ENCODE assay signal across 8 cellular contexts in the genomic region with DNA sequence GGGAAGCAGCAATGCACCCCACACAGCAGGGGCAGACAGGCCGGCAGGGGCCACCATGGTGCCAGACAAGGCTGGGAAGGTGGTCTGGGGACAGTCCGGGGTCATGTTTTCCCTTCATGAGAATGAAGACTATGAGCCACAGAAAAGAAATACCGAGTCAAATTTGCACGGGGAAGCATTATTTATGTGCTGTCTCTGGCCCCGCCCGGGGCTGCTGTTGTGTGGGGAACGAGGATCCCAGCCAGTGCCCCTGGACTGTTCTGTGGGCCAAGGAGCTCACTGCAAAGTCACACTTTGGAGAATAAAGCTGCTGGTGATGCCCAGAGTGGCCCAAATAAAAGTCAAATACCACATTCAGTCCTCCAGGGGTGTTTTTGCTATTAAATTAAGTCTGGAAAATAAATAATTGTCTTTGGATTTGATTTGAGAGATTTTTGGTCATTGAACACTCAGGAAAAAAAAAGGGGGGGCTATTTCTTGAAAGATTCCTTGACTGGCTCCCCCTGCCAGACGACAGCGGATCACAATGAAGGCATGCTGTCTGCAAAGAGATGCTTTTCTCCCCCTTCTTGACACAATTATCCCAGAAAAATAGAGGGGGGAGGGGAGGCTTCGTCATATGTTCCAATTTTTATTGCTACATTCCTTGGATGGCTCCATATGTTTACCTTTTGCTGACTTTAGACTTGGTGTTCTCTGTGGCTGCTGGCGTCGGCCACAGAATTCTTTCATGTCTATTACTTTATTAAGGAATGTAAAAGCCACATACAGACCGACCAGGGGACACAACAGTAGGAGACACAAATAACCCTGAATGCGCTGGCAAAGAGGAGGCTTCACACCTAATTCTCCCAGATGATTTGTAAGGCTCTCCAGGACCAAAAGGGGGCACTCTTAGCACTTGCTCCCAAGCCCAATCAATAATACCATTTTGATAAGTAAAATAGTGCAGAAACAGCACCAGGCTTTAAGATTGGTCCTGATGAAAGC. TPM values are rescaled to one million over a fixed set of nuclear protein-coding genes. Genes with fewer than 3 reads are reported as not detected.
DNase-seq lines count a peak whose midpoint lies in the region; ATAC-seq, FAIRE-seq and TF ChIP-seq lines count a peak whose summit lies in the region.

No MANE protein-coding gene starts in this region.

- H3K27me3 ChIP-seq in PC-3 (ENCODE audit: low read length) (peaks cover 31% of the 10 kb centered on the region), fibroblast of lung (ENCODE audit: control insufficient read depth, insufficient read depth, low read length) (no peaks in the 10 kb centered on the region), skeletal muscle satellite cell (ENCODE audit: control insufficient read depth, insufficient read depth, low read length) (no peaks in the 10 kb centered on the region), gastroesophageal sphincter (no peaks in the 10 kb centered on the region), vagina (no peaks in the 10 kb centered on the region)

- H3K27ac ChIP-seq in PC-3 (ENCODE audit: low read length) (no peak overlapping the region), fibroblast of lung (ENCODE audit: insufficient read depth, low read length) (no peak overlapping the region), gastroesophageal sphincter (no peak overlapping the region), vagina (no peak overlapping the region)

- intact Hi-C loops in PC-3 (cut with micrococcal nuclease): no loop called here
- intact Hi-C loops in vagina (cut with DNase I): no loop called here

- DNase-seq in AG20443 (ENCODE audit: low spot score): peak; percentile 63
- DNase-seq in H54 (ENCODE audit: insufficient read length, low spot score): no peak
- DNase-seq in PC-3: peak; percentile 39
- DNase-seq in fibroblast of lung (ENCODE audit: low read depth in 2 of 2): peak; percentile 61 to 68
- no peak for DNase-seq in vagina (ENCODE audit: extremely low spot score in 2 of 2)

- H4K20me1 ChIP-seq in PC-3 (ENCODE audit: low read length) (no peaks in the 10 kb centered on the region), fibroblast of lung (ENCODE audit: control insufficient read depth, extremely low read depth, insufficient read depth, low read length) (no peaks in the 10 kb centered on the region)

- no peak for TF ChIP-seq EP300 in gastroesophageal sphincter (IDR thresholded peaks at IDR 0.05)

- H3K4me3 ChIP-seq in PC-3 (ENCODE audit: low read length) (no peak overlapping the region), fibroblast of lung (replicated peaks in 1 of 4; ENCODE audit: control extremely low read depth in 1 of 4, insufficient read depth in 1 of 4, low read depth in 3 of 4, low read length in 4 of 4) (no peak overlapping the region), skeletal muscle satellite cell (ENCODE audit: low read length) (no peak overlapping the region), gastroesophageal sphincter (no peak overlapping the region), vagina (no peak overlapping the region)

- CTCF ChIA-PET in PC-3 (lab: Charles Lee): interaction anchor here (0.5 kb wide), 1 partner anchor 451 kb away, joined by 3 read pairs; no protein-coding TSS in a partner anchor

- POLR2A ChIA-PET in PC-3 (lab: Charles Lee; ENCODE audit: unreplicated experiment): no interaction called here

- TF ChIP-seq POLR2A in H54 (IDR thresholded peaks at IDR 0.05; ENCODE audit: low read depth, low read length) (no peak), gastroesophageal sphincter (IDR thresholded peaks at IDR 0.05) (no peak), vagina (IDR thresholded peaks at IDR 0.05) (no peak)

- H3K4me2 ChIP-seq in PC-3 (ENCODE audit: low read length) (no peak overlapping the region), fibroblast of lung (ENCODE audit: extremely low read depth, insufficient read depth, low read length) (no peak overlapping the region), skeletal muscle satellite cell (ENCODE audit: low read length) (peak overlapping the region; percentile 12)

- H3F3A ChIP-seq in PC-3 (ENCODE audit: low read length, unreplicated experiment): no peaks in the 10 kb centered on the region

- H3K9me2 ChIP-seq in PC-3 (replicated peaks; ENCODE audit: low read length): no peaks in the 10 kb centered on the region

- no peak overlapping the region for H2AFZ ChIP-seq in PC-3 (ENCODE audit: low read length)
- H2AFZ ChIP-seq in fibroblast of lung (ENCODE audit: low read length): no peak overlapping the region

- no peaks in the 10 kb centered on the region for H3K79me2 ChIP-seq in PC-3 (ENCODE audit: low read length)
- no peaks in the 10 kb centered on the region for H3K79me2 ChIP-seq in fibroblast of lung (ENCODE audit: control insufficient read depth, insufficient read depth, low read length)

- peak; percentile 33 for FAIRE-seq in H54 (lab: Jason Lieb, UNC)

- no TSS peak for BruUV-seq in PC-3 (replicated peaks; lab: Mats Ljungman, UMichigan)

- no peaks in the 10 kb centered on the region; the same call in 1 of the 2 replicates for H3K36me3 ChIP-seq in PC-3 (ENCODE audit: low read depth, low read length)
- no peaks in the 10 kb centered on the region for H3K36me3 ChIP-seq in fibroblast of lung (ENCODE audit: control insufficient read depth, insufficient read depth, low read length)
- no peaks in the 10 kb centered on the region for H3K36me3 ChIP-seq in skeletal muscle satellite cell (ENCODE audit: insufficient read depth, low read length)
- no peaks in the 10 kb centered on the region for H3K36me3 ChIP-seq in gastroesophageal sphincter
- no peaks in the 10 kb centered on the region for H3K36me3 ChIP-seq in vagina

- H3K9me3 ChIP-seq in PC-3 (ENCODE audit: low read length): no peaks in the 10 kb centered on the region
- no peaks in the 10 kb centered on the region for H3K9me3 ChIP-seq in fibroblast of lung (ENCODE audit: control insufficient read depth, insufficient read depth, low read depth, low read length)
- H3K9me3 ChIP-seq in skeletal muscle satellite cell (replicated peaks; ENCODE audit: low read length): no peaks in the 10 kb centered on the region
- H3K9me3 ChIP-seq in gastroesophageal sphincter: no peaks in the 10 kb centered on the region
- no peaks in the 10 kb centered on the region for H3K9me3 ChIP-seq in vagina

- peak; percentile 60 for TF ChIP-seq CTCF in PC-3 (conservative IDR thresholded peaks at IDR 0.05; ENCODE audit: low read depth, low read length)
- TF ChIP-seq CTCF in fibroblast of lung (conservative IDR thresholded peaks at IDR 0.05 in 1 of 2, IDR thresholded peaks at IDR 0.05 in 1 of 2; ENCODE audit: low read depth in 1 of 2, low read length in 2 of 2): peak; percentile 71 to 78
- TF ChIP-seq CTCF in gastroesophageal sphincter (IDR thresholded peaks at IDR 0.05): peak in 1 of 4 experiments; percentile 59
- peak in 1 of 3 experiments; percentile 46 for TF ChIP-seq CTCF in vagina (IDR thresholded peaks at IDR 0.05)

- H3K9ac ChIP-seq in PC-3 (ENCODE audit: low read length): no peak overlapping the region
- no peak overlapping the region for H3K9ac ChIP-seq in fibroblast of lung (ENCODE audit: insufficient read depth, low read length)
- peak overlapping the region; percentile 58 for H3K9ac ChIP-seq in skeletal muscle satellite cell (ENCODE audit: low read depth, low read length)

- H3K4me1 ChIP-seq in PC-3 (ENCODE audit: insufficient read depth, low read length) (no peaks in the 10 kb centered on the region), fibroblast of lung (ENCODE audit: control insufficient read depth, extremely low read depth, insufficient read depth, low read length) (no peaks in the 10 kb centered on the region), skeletal muscle satellite cell (ENCODE audit: control insufficient read depth, insufficient read depth, low read length) (peaks cover 34% of the 10 kb centered on the region), gastroesophageal sphincter (no peaks in the 10 kb centered on the region), vagina (no peaks in the 10 kb centered on the region)

- ATAC-seq in PC-3 (no peak), gastroesophageal sphincter (no peak), GM19328 (IDR thresholded peaks at IDR 0.05; ENCODE audit: unreplicated experiment) (no peak)

- WGBS in gastroesophageal sphincter (ENCODE audit: low coverage in 1 of 2), 2 donors: 44 to 84% methylated on average over 5 to 10 of the region's 14 CpGs

RNA-seq across cellular contexts. Expression of a gene that starts 27.1 kb away (rescaled TPM):
- total RNA-seq in PC-3 (2014; rRNA removed) (not detected in 2 replicates), fibroblast of lung (0.26 TPM in 1 of 2 replicates, not detected in the other), gastroesophageal sphincter (1 to 10 TPM in 1 of 4 donors, under 1 TPM in 3; 0.13 to 1.4 (median 0.75) TPM), vagina (3.4 TPM)
- polyA plus RNA-seq in fibroblast of lung: 0.03 and 0.19 TPM in 2 replicates
- polyA plus RNA-seq in fibroblast of lung (2012): 0.06 TPM in 1 of 2 replicates, not detected in the other
- polyA minus RNA-seq in fibroblast of lung (ENCODE audit: low replicate concordance): not detected in 2 replicates
- total RNA-seq in skeletal muscle satellite cell (2012; rRNA removed): not detected in 2 replicates

Comparison
In these comparisons a context has a peak if more than half of its experiments do, and no peak if none do; other contexts are left out.
1. DNase-seq: peak in AG20443 (single experiment), PC-3 (single experiment) and fibroblast of lung (2 of 2); none in H54 (single experiment) and vagina (0 of 2).